13 cellular contexts compared by ENCODE assay signal in genomic region chr12:25585021-25585523, GRCh38. TPM values are rescaled to one million over a fixed set of nuclear protein-coding genes. Genes with fewer than 3 reads are reported as not detected.
DNase-seq lines count a peak whose midpoint lies in the region; ATAC-seq and TF ChIP-seq lines count a peak whose summit lies in the region.
"Had no signal": no experiment of that assay in that cellular context is flagged by ENCODE, and none has a peak within 500 bp of the region (broad histone marks: within the 10 kb centered on the region; RNA-seq: fewer than 3 reads in every experiment).

No MANE protein-coding gene starts in this region.

- H3K36me3 ChIP-seq in heart left ventricle, result no peaks in the 10 kb centered on the region
- H3K36me3 ChIP-seq: brain microvascular endothelial cell had no signal

- peaks cover 8% of the 10 kb centered on the region for H3K36me3 Mint-ChIP-seq in type B pancreatic cell
- H3K36me3 Mint-ChIP-seq: T-cell had no signal

- H3K4me3 ChIP-seq in astrocyte of the spinal cord (ENCODE audit: low read depth, low read length) (no peak overlapping the region), heart left ventricle (no peak overlapping the region)

- peaks cover 0 to 15% (median 0%) of the 10 kb centered on the region in 12 donors for H3K4me1 ChIP-seq in heart left ventricle

- WGBS in heart left ventricle, 4 donors, result 14 to 39% (median 30%) methylated on average over 2 of the region's 2 CpGs

- DNase-seq in G401 (ENCODE audit: low spot score) (peak; percentile 27), astrocyte of the spinal cord (ENCODE audit: low read depth, low spot score) (peak; percentile 80), heart left ventricle (peak in 1 of 5 donors; percentile 30), putamen (ENCODE audit: low spot score) (peak; percentile 51), NCI-H345 (lab: John Stamatoyannopoulos, UW) (no peak), type B pancreatic cell (ENCODE audit: extremely low spot score, unreplicated experiment) (no peak)
- DNase-seq: brain microvascular endothelial cell; CD4-positive, alpha-beta T cell; nephron progenitor cell; T-cell had no signal

- H3K27me3 ChIP-seq in heart left ventricle, result no peaks in the 10 kb centered on the region
- H3K27me3 ChIP-seq: brain microvascular endothelial cell had no signal

- peaks cover 4% of the 10 kb centered on the region for H3K9me3 Mint-ChIP-seq in type B pancreatic cell
- H3K9me3 Mint-ChIP-seq: CD4-positive, alpha-beta T cell; nephron progenitor cell had no signal

- intact Hi-C loops in heart left ventricle (cut with DNase I), result loop anchor here in 2 of 10 donors (10.0 kb wide), 2 partner anchors 430 to 440 kb away; no protein-coding TSS in a partner anchor

- no peak overlapping the region for H3K4me3 Mint-ChIP-seq in type B pancreatic cell
- H3K4me3 Mint-ChIP-seq: CD4-positive, alpha-beta T cell; nephron progenitor cell; T-cell had no signal

- TF ChIP-seq POLR2A in heart left ventricle (IDR thresholded peaks at IDR 0.05), result no peak

- no peaks in the 10 kb centered on the region for H3K4me1 Mint-ChIP-seq in type B pancreatic cell (ENCODE audit: unreplicated experiment)

- H3K27me3 Mint-ChIP-seq in type B pancreatic cell, result peaks cover 6% of the 10 kb centered on the region
- H3K27me3 Mint-ChIP-seq: CD4-positive, alpha-beta T cell; T-cell had no signal

- in situ Hi-C loops in G401 (cut with HindIII; ENCODE audit: low sequenced_read_pairs) (no loop called here), astrocyte of the spinal cord (cut with HindIII; ENCODE audit: low sequenced_read_pairs) (no loop called here)

- TF ChIP-seq CTCF in astrocyte of the spinal cord (IDR thresholded peaks at IDR 0.05; ENCODE audit: low read depth, low read length) (no peak), heart left ventricle (IDR thresholded peaks at IDR 0.05) (no peak), type B pancreatic cell (conservative IDR thresholded peaks at IDR 0.05) (no peak)

- H3K27ac ChIP-seq in heart left ventricle, result no peak overlapping the region
- H3K27ac ChIP-seq: brain microvascular endothelial cell had no signal

- ATAC-seq in heart left ventricle (peak in 3 of 4 donors; percentile 26 to 72 (median 72)), HG03108 (IDR thresholded peaks at IDR 0.05; ENCODE audit: unreplicated experiment) (no peak), HG02642 (IDR thresholded peaks at IDR 0.05; ENCODE audit: poor library complexity, unreplicated experiment) (no peak)
- ATAC-seq: T-cell had no signal

- peaks cover 0 to 7% (median 0%) of the 10 kb centered on the region in 12 donors for H3K9me3 ChIP-seq in heart left ventricle

- no peak overlapping the region for H3K27ac Mint-ChIP-seq in type B pancreatic cell
- H3K27ac Mint-ChIP-seq: CD4-positive, alpha-beta T cell; nephron progenitor cell; T-cell had no signal

RNA-seq across cellular contexts. Expression of gene LMNTD1, which starts 32.0 kb away (rescaled TPM):
- not detected in 2 replicates for total RNA-seq in G401 (2014; rRNA removed; shearing (Covaris generic))
- total RNA-seq in heart left ventricle (under 1 TPM in 1 of 9 donors, not detected in 8; 0.69 TPM), type B pancreatic cell (ENCODE audit: low replicate concordance) (1.5 TPM in 1 of 2 replicates, not detected in the other)
- polyA plus RNA-seq in heart left ventricle, result not detected
- total RNA-seq: activated CD8-positive, alpha-beta memory T cell treated with anti-CD3 and anti-CD28 coated beads for 36 hours; CD4-positive, alpha-beta T cell; T-cell had no signal

Comparison
In these comparisons a context has a peak if more than half of its experiments do, and no peak if none do; other contexts are left out.
1. DNase-seq: peak in G401 (single experiment), astrocyte of the spinal cord (single experiment) and putamen (single experiment); none in NCI-H345 (single experiment) and type B pancreatic cell (single experiment).
2. ATAC-seq: peak in heart left ventricle (3 of 4); none in HG03108 (single experiment) and HG02642 (single experiment).